20 cellular contexts compared by ENCODE assay signal in genomic region chr5:27947088-27947487, GRCh38.
DNase-seq lines count a peak whose midpoint lies in the region; ATAC-seq and TF ChIP-seq lines count a peak whose summit lies in the region.
"Had no signal": no experiment of that assay in that cellular context is flagged by ENCODE, and none has a peak within 500 bp of the region (broad histone marks: within the 10 kb centered on the region; RNA-seq: fewer than 3 reads in every experiment).

No MANE protein-coding gene starts in this region.

- peak; percentile 13 for DNase-seq in NCI-H1105 treated with DMSO at 0.1 percent for 48 hours (lab: John Stamatoyannopoulos, UW)
- no peak for DNase-seq in NCI-H1105 (lab: John Stamatoyannopoulos, UW)
- peak; percentile 5 for DNase-seq in NCI-H82 treated with DMSO at 0.1 percent for 48 hours (lab: John Stamatoyannopoulos, UW; ENCODE audit: unreplicated experiment)
- DNase-seq in glomerular visceral epithelial cell (ENCODE audit: extremely low spot score): peak; percentile 63
- no peak for DNase-seq in smooth muscle cell (lab: John Stamatoyannopoulos, UW; ENCODE audit: unreplicated experiment)
- DNase-seq in GM13977 (ENCODE audit: low spot score): no peak
- DNase-seq in mucosa of gallbladder (ENCODE audit: low spot score): no peak
- DNase-seq: 8988T; activated CD4-positive, alpha-beta T cell treated with anti-CD3 and anti-CD28 coated beads, Interleukin-2, amount 10 ng/mL, durations not matched to agents 7 days and 5 days; activated naive CD4-positive, alpha-beta T cell treated with Interleukin-2 at 50 U/mL for 16 hours; anterior cingulate cortex; cortex of kidney; HCEC 1CT; KG1; naive thymus-derived CD4-positive, alpha-beta T cell; NCI-H1436; NCI-H510A treated with DMSO at 0.1 percent for 48 hours; stimulated activated naive B cell treated with anti-CD40 and anti-IgM and Interleukin-4, amounts not matched to agents 10 μg/mL and 1 μg/mL and 100 μg/mL, for 72 hours had no signal

- H3K27me3 ChIP-seq in smooth muscle cell (ENCODE audit: low read depth): no peaks in the 10 kb centered on the region

- no peak overlapping the region for H3K9ac ChIP-seq in smooth muscle cell (ENCODE audit: low read depth)

- no peak overlapping the region for H3K4me2 ChIP-seq in smooth muscle cell

- H2AFZ ChIP-seq in smooth muscle cell (ENCODE audit: low read depth): peak overlapping the region; percentile 33

- H3K79me2 ChIP-seq in smooth muscle cell (ENCODE audit: low read depth): no peaks in the 10 kb centered on the region

- no peaks in the 10 kb centered on the region for H3F3A ChIP-seq in smooth muscle cell (ENCODE audit: low read depth)

- ATAC-seq in GM21423 (IDR thresholded peaks at IDR 0.05; ENCODE audit: unreplicated experiment): no peak
- ATAC-seq: naive thymus-derived CD4-positive, alpha-beta T cell; stimulated activated naive B cell treated with anti-CD40 and anti-IgM and Interleukin-4, amounts not matched to agents 10 μg/mL and 1 μg/mL and 100 μg/mL, for 72 hours had no signal

- no peak overlapping the region for H3K27ac ChIP-seq in smooth muscle cell (ENCODE audit: low read depth)

- no peaks in the 10 kb centered on the region for H4K20me1 ChIP-seq in smooth muscle cell (ENCODE audit: low read depth)

- TF ChIP-seq CTCF in smooth muscle cell (IDR thresholded peaks at IDR 0.05; ENCODE audit: borderline replicate concordance, insufficient read depth, poor library complexity, severe bottlenecking): no peak
- TF ChIP-seq CTCF in GM13977 (IDR thresholded peaks at IDR 0.05; ENCODE audit: extremely low read depth, insufficient read depth, missing control alignments): no peak

- in situ Hi-C loops in GM13977 (cut with MboI; ENCODE audit: low pct_unique_long_range_greater_than_20kb, low sequenced_read_pairs, unreplicated experiment): no loop called here

- H3K4me3 ChIP-seq in smooth muscle cell: no peak overlapping the region
- H3K4me3 ChIP-seq: lung had no signal

- no peaks in the 10 kb centered on the region for H3K36me3 ChIP-seq in smooth muscle cell (ENCODE audit: low read depth)

- H3K9me3 ChIP-seq in smooth muscle cell (replicated peaks; ENCODE audit: low read depth): no peaks in the 10 kb centered on the region

- no peaks in the 10 kb centered on the region for H3K4me1 ChIP-seq in smooth muscle cell (ENCODE audit: low read depth)

- WGBS in smooth muscle cell (ENCODE audit: low lambda C conversion rate): 22% methylated on average over 1 of the region's 1 CpG

Comparison
In these comparisons a context has a peak if more than half of its experiments do, and no peak if none do; other contexts are left out.
1. DNase-seq: peak in NCI-H1105 treated with DMSO at 0.1 percent for 48 hours (single experiment), NCI-H82 treated with DMSO at 0.1 percent for 48 hours (single experiment) and glomerular visceral epithelial cell (single experiment); none in NCI-H1105 (single experiment), smooth muscle cell (single experiment), GM13977 (single experiment) and mucosa of gallbladder (single experiment).